2 cellular contexts compared by ENCODE assay signal in the genomic region with DNA sequence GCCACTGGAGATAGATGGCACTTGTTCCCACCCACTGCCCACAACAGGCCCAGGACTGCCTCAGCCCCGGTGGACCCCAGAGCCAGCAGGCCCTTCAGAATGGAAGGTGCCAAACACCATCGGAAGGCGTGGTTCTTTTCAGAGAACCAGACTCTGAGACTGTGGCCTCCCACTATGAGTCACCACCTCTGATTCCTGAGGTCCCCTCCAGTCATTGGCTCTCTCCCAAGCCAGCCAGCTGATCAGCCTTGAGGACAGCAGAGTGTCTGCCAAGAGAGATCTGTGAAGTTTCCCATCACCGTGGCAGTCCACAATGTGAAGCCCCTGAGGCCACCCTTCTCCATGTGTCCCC.
TF ChIP-seq lines count a peak whose summit lies in the region.

No MANE protein-coding gene starts in this region.

TF ChIP-seq in GM23338, 12 proteins besides CTCF, POLR2A, EP300 and RAD21:
- no peak for TF ChIP-seq ZNF331 (CRISPR knock-in tag; IDR thresholded peaks at IDR 0.05; ENCODE audit: low read depth)
- TF ChIP-seq STAT1 (IDR thresholded peaks at IDR 0.05; ENCODE audit: unreplicated experiment), result no peak
- no peak for TF ChIP-seq CREB1 (CRISPR knock-in tag; IDR thresholded peaks at IDR 0.05; ENCODE audit: low read depth)
- no peak for TF ChIP-seq EZH2 (IDR thresholded peaks at IDR 0.05; ENCODE audit: low read depth, unreplicated experiment)
- no peak for TF ChIP-seq ZNF114 (CRISPR knock-in tag; IDR thresholded peaks at IDR 0.05)
- TF ChIP-seq POLR2AphosphoS5 (IDR thresholded peaks at IDR 0.05; ENCODE audit: low read depth), result no peak
- TF ChIP-seq EZH2phosphoT487 (IDR thresholded peaks at IDR 0.05; ENCODE audit: unreplicated experiment), result no peak
TF ChIP-seq in GM23338: peak in this region for 0.

TF ChIP-seq in IMR-90, 13 proteins besides CTCF, POLR2A, EP300 and RAD21:
- TF ChIP-seq BHLHE40 (IDR thresholded peaks at IDR 0.05; ENCODE audit: low read depth, low read length), result peak; percentile 23; the same call in 1 of the 2 replicates
- TF ChIP-seq RCOR1 (IDR thresholded peaks at IDR 0.05; ENCODE audit: insufficient replicate concordance, low read length), result no peak
- peak; percentile 30; the same call in 1 of the 2 replicates for TF ChIP-seq MAZ (IDR thresholded peaks at IDR 0.05; ENCODE audit: borderline replicate concordance, low read depth, low read length)
- TF ChIP-seq NFE2L2 (IDR thresholded peaks at IDR 0.05; ENCODE audit: low read depth, low read length), result no peak
- TF ChIP-seq, protein P1, sequence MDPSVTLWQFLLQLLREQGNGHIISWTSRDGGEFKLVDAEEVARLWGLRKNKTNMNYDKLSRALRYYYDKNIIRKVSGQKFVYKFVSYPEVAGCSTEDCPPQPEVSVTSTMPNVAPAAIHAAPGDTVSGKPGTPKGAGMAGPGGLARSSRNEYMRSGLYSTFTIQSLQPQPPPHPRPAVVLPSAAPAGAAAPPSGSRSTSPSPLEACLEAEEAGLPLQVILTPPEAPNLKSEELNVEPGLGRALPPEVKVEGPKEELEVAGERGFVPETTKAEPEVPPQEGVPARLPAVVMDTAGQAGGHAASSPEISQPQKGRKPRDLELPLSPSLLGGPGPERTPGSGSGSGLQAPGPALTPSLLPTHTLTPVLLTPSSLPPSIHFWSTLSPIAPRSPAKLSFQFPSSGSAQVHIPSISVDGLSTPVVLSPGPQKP (IDR thresholded peaks at IDR 0.05; ENCODE audit: borderline replicate concordance, low read depth, low read length), result no peak
- 0 out of 2 replicates have a peak, but pooled peaks have one; percentile 51 for TF ChIP-seq CHD1 (IDR thresholded peaks at IDR 0.05; ENCODE audit: low read depth, low read length)
- no peak for TF ChIP-seq CEBPB (IDR thresholded peaks at IDR 0.05; ENCODE audit: low read depth, low read length)
- TF ChIP-seq SMC3 (IDR thresholded peaks at IDR 0.05; ENCODE audit: low read depth, low read length), result no peak
- peak; percentile 91 for TF ChIP-seq FOS (IDR thresholded peaks at IDR 0.05; ENCODE audit: low read depth, low read length)
- TF ChIP-seq, protein P2, sequence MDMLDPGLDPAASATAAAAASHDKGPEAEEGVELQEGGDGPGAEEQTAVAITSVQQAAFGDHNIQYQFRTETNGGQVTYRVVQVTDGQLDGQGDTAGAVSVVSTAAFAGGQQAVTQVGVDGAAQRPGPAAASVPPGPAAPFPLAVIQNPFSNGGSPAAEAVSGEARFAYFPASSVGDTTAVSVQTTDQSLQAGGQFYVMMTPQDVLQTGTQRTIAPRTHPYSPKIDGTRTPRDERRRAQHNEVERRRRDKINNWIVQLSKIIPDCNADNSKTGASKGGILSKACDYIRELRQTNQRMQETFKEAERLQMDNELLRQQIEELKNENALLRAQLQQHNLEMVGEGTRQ (IDR thresholded peaks at IDR 0.05; ENCODE audit: low read depth, low read length), result peak; percentile 53
- 0 out of 2 replicates have a peak, but pooled peaks have one; percentile 23 for TF ChIP-seq MXI1 (IDR thresholded peaks at IDR 0.05; ENCODE audit: borderline replicate concordance, low read depth, low read length)
